7 cellular contexts compared by ENCODE assay signal in genomic region chr15:85346462-85347084, GRCh38. TPM values are rescaled to one million over a fixed set of nuclear protein-coding genes. Genes with fewer than 3 reads are reported as not detected.
A peak's percentile ranks its signal among the peaks of the same experiment; 100 is the strongest.
DNase-seq lines count a peak whose midpoint lies in the region; ATAC-seq, FAIRE-seq and TF ChIP-seq lines count a peak whose summit lies in the region.
"Not testable (repeated sequence)": the region's sequence is repeated elsewhere in the genome, so short reads cannot be mapped to it uniquely, and the experiment has no call there.

No MANE protein-coding gene starts in this region.

- CTCF ChIA-PET in endothelial cell of umbilical vein (lab: Charles Lee): interaction anchor here (1.0 kb wide), 1 partner anchor 50 kb away, joined by 3 read pairs; no protein-coding TSS in a partner anchor

- not testable (repeated sequence) for H2AFZ ChIP-seq in OCI-LY3 (ENCODE audit: low read depth, low read length); endothelial cell of umbilical vein (ENCODE audit: low read depth, low read length)

- H3K27me3 Mint-ChIP-seq in activated T-cell treated with anti-CD3 and anti-CD28 coated beads, Interleukin-2, amount 50 U/mL, for 72 hours (ENCODE audit: low read depth): not testable (repeated sequence)

- POLR2A ChIA-PET in endothelial cell of umbilical vein (lab: Charles Lee): not testable (repeated sequence)

- not testable (repeated sequence) for H3K4me3 Mint-ChIP-seq in activated T-cell treated with anti-CD3 and anti-CD28 coated beads, Interleukin-2, amount 50 U/mL, for 72 hours

- TF ChIP-seq CTCF in OCI-LY3 (IDR thresholded peaks at IDR 0.05; ENCODE audit: low read depth, low read length); endothelial cell of umbilical vein (IDR thresholded peaks at IDR 0.05; ENCODE audit: extremely low read depth in 1 of 2, insufficient read depth in 1 of 2, low read depth in 1 of 2, low read length in 2 of 2); mucosa of descending colon (IDR thresholded peaks at IDR 0.05): not testable (repeated sequence)

- not testable (repeated sequence) for H3K9ac ChIP-seq in OCI-LY3 (ENCODE audit: low read length); endothelial cell of umbilical vein (replicated peaks; ENCODE audit: extremely low read depth, insufficient read depth, low read length)

- H3K36me3 Mint-ChIP-seq in activated T-cell treated with anti-CD3 and anti-CD28 coated beads, Interleukin-2, amount 50 U/mL, for 72 hours (ENCODE audit: insufficient read depth in 2 of 2): not testable (repeated sequence)

- DNase-seq in Daoy (ENCODE audit: low read depth) (peak; percentile 28), LoVo (ENCODE audit: low spot score) (peak; percentile 26)
- DNase-seq in activated T-cell treated with anti-CD3 and anti-CD28 coated beads, Interleukin-2, amount 50 U/mL, for 72 hours; endothelial cell of umbilical vein (ENCODE audit: low read depth, low spot score); right cardiac atrium; mucosa of descending colon: not testable (repeated sequence)

- not testable (repeated sequence) for H3K9me3 Mint-ChIP-seq in activated T-cell treated with anti-CD3 and anti-CD28 coated beads, Interleukin-2, amount 50 U/mL, for 72 hours

- not testable (repeated sequence) for H3K79me2 ChIP-seq in OCI-LY3 (ENCODE audit: low read length); endothelial cell of umbilical vein (ENCODE audit: control insufficient read depth, insufficient read depth, low read length)

- not testable (repeated sequence) for H3K4me1 ChIP-seq in OCI-LY3 (ENCODE audit: low read length); right cardiac atrium (ENCODE audit: control insufficient read depth, insufficient read depth, low read length); mucosa of descending colon (ENCODE audit: low read depth)
- H3K4me1 ChIP-seq in endothelial cell of umbilical vein (ENCODE audit: control insufficient read depth, extremely low read depth, insufficient read depth, low read length): peaks cover 19% of the 10 kb centered on the region

- not testable (repeated sequence) for TF ChIP-seq POLR2A in endothelial cell of umbilical vein (IDR thresholded peaks at IDR 0.05; ENCODE audit: low read depth, low read length)

- intact Hi-C loops in endothelial cell of umbilical vein (cut with micrococcal nuclease); right cardiac atrium (cut with DNase I); mucosa of descending colon (cut with DNase I, micrococcal nuclease): not testable (repeated sequence)

- not testable (repeated sequence) for H3K4me3 ChIP-seq in OCI-LY3 (ENCODE audit: low read length); endothelial cell of umbilical vein (replicated peaks in 1 of 3; ENCODE audit: insufficient read depth in 1 of 3, low read depth in 1 of 3, low read length in 3 of 3); right cardiac atrium (ENCODE audit: low read length); mucosa of descending colon

- peak overlapping the region; percentile 36 for H3K4me2 ChIP-seq in OCI-LY3 (ENCODE audit: low read length)
- not testable (repeated sequence) for H3K4me2 ChIP-seq in endothelial cell of umbilical vein (ENCODE audit: insufficient read depth, low read length)

- H3K27me3 ChIP-seq in OCI-LY3 (ENCODE audit: low read depth, low read length); endothelial cell of umbilical vein (ENCODE audit: control insufficient read depth in 2 of 2, insufficient read depth in 2 of 2, low read length in 2 of 2); right cardiac atrium (ENCODE audit: control insufficient read depth, insufficient read depth): not testable (repeated sequence)

- not testable (repeated sequence) for H3K9me3 ChIP-seq in OCI-LY3 (ENCODE audit: insufficient read depth, low read length); endothelial cell of umbilical vein (replicated peaks; ENCODE audit: control insufficient read depth, insufficient read depth, low read length); right cardiac atrium (ENCODE audit: control insufficient read depth, low read length); mucosa of descending colon

- not testable (repeated sequence) for H3K36me3 ChIP-seq in OCI-LY3 (replicated peaks; ENCODE audit: low read depth, low read length); endothelial cell of umbilical vein (ENCODE audit: control insufficient read depth in 2 of 2, extremely low read depth in 1 of 2, insufficient read depth in 2 of 2, low read length in 2 of 2); mucosa of descending colon (ENCODE audit: low read depth)

- dilution Hi-C loops in endothelial cell of umbilical vein (cut with MboI; ENCODE audit: extremely low pct_ligation_motif_present, low sequenced_read_pairs): not testable (repeated sequence)

- BruUV-seq in endothelial cell of umbilical vein (replicated peaks; lab: Mats Ljungman, UMichigan): not testable (repeated sequence)

- H4K20me1 ChIP-seq in OCI-LY3 (ENCODE audit: insufficient read depth, low read length); endothelial cell of umbilical vein (replicated peaks; ENCODE audit: control insufficient read depth, extremely low read depth, insufficient read depth, low read length): not testable (repeated sequence)

- 91% methylated on average over 1 of the region's 1 CpG for WGBS in right cardiac atrium

- H3K27ac Mint-ChIP-seq in activated T-cell treated with anti-CD3 and anti-CD28 coated beads, Interleukin-2, amount 50 U/mL, for 72 hours: not testable (repeated sequence)

- FAIRE-seq in endothelial cell of umbilical vein (lab: Jason Lieb, UNC): not testable (repeated sequence)

- peak; percentile 62 to 77 for ATAC-seq in activated T-cell treated with anti-CD3 and anti-CD28 coated beads, Interleukin-2, amount 50 U/mL, for 72 hours (replicated peaks in 1 of 2)
- ATAC-seq in right cardiac atrium (peak; percentile 72 to 81), mucosa of descending colon (peak; percentile 71)

- not testable (repeated sequence) for H3K9me1 ChIP-seq in endothelial cell of umbilical vein (replicated peaks; ENCODE audit: control insufficient read depth, extremely low read depth, insufficient read depth, low read length)

- H3K4me1 Mint-ChIP-seq in activated T-cell treated with anti-CD3 and anti-CD28 coated beads, Interleukin-2, amount 50 U/mL, for 72 hours (ENCODE audit: low read depth): peaks cover 23% of the 10 kb centered on the region

- not testable (repeated sequence) for H3K27ac ChIP-seq in OCI-LY3 (ENCODE audit: low read length); endothelial cell of umbilical vein (ENCODE audit: insufficient read depth, low read depth, low read length)
- peak overlapping the region; percentile 1 for H3K27ac ChIP-seq in right cardiac atrium (ENCODE audit: low read length)

TF ChIP-seq in endothelial cell of umbilical vein, 7 proteins besides CTCF, POLR2A, EP300 and RAD21:
- peak; percentile 42 for TF ChIP-seq GATA2 (IDR thresholded peaks at IDR 0.05; ENCODE audit: insufficient read depth, insufficient read length, low read depth, low read length)

RNA-seq across cellular contexts. Expression of gene AKAP13, which starts 33.8 kb away (rescaled TPM):
- 9.9 and 18.5 TPM in 2 replicates for total RNA-seq in Daoy (2014; rRNA removed; shearing (Covaris generic))
- 100 to 1,000 TPM; 134 to 185 TPM for total RNA-seq in activated T-cell treated with anti-CD3 and anti-CD28 coated beads, Interleukin-2, amount 50 U/mL, for 72 hours
- 80.3 and 87.8 TPM in 2 replicates for total RNA-seq in endothelial cell of umbilical vein
- polyA plus RNA-seq in endothelial cell of umbilical vein: 20.8 and 22.8 TPM in 2 replicates
- 14.3 and 15.7 TPM in 2 replicates for polyA plus RNA-seq in endothelial cell of umbilical vein (2011; cell fraction: cytosol; rRNA removed)
- polyA plus RNA-seq in endothelial cell of umbilical vein (2011; cell fraction: nucleus; rRNA removed): 56.1 and 74.7 TPM in 2 replicates
- polyA plus RNA-seq in endothelial cell of umbilical vein (2012): 30.6 and 35.5 TPM in 2 replicates
- polyA minus RNA-seq in endothelial cell of umbilical vein: 113 and 119 TPM in 2 replicates
- polyA minus RNA-seq in endothelial cell of umbilical vein (2011; cell fraction: cytosol; rRNA and poly(A)+ RNA removed): 55.7 TPM
- polyA minus RNA-seq in endothelial cell of umbilical vein (2011; cell fraction: nucleus; rRNA and poly(A)+ RNA removed): 234 and 316 TPM in 2 replicates
- total RNA-seq in right cardiac atrium: 100 to 1,000 TPM; 250 to 348 (median 260) TPM
- 104 TPM for polyA plus RNA-seq in right cardiac atrium
- 100 to 1,000 TPM; 141 to 173 (median 150) TPM for total RNA-seq in mucosa of descending colon
